Comparison of ENCODE assay signal across 12 cellular contexts in the genomic region with DNA sequence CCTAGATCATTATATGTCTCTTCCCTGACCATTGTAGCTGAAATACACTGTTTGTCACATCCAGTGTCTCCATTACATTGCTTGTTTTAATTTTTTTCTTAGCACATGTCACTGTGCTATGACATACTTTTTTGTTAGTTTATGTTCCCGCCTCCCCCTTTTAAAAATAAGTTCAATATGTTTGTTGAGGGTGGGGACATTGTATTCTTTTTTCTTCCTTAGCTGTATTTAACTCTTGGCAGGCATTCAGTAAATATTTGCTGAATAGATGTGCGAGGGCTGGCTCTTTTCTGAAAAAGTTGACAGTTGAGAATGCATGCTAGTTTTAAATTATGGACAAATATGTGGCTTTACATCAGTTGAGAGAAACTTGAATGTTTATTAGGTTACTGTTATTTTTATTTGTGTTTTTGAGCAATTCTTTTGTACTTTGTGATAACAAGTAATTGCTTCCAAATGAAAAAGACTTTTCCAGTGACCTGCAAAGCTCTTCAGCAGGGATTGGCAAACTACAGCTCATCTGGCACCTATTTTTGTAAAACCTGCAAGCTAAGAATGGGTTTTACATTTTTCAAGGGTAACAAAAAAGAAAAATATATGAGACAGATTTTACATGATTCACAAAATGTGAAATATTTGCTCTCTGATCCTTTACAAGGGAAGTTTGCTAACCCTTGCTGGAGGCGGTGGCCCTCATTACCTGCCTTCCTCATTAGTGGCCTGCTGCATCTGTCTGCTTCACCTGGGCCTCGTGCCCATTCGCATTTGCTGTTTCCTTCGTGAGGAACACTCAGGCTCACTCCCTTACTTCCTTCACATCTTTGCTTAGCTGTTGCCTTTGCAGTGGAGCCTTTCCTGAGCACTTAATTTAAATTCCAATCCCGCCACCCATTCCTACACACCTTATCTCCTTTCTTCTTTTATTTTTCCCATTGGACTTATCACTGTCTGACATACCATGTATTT.
A peak's percentile ranks its signal among the peaks of the same experiment; 100 is the strongest.
DNase-seq lines count a peak whose midpoint lies in the region; ATAC-seq and TF ChIP-seq lines count a peak whose summit lies in the region.
"Had no signal": no experiment of that assay in that cellular context is flagged by ENCODE, and none has a peak within 500 bp of the region (broad histone marks: within the 10 kb centered on the region; RNA-seq: fewer than 3 reads in every experiment).

No MANE protein-coding gene starts in this region.

- H3K36me3 ChIP-seq in heart right ventricle (no peaks in the 10 kb centered on the region), vagina (no peaks in the 10 kb centered on the region)
- H3K36me3 ChIP-seq: thyroid gland had no signal

- intact Hi-C loops in heart right ventricle (cut with DNase I) (no loop called here), Right ventricle myocardium superior (cut with DNase I) (no loop called here), right cardiac atrium (cut with DNase I) (no loop called here), vagina (cut with DNase I) (no loop called here)

- H3K27ac ChIP-seq in heart right ventricle (peak overlapping the region in 9 of 10 donors; percentile 6 to 88 (median 53)), right cardiac atrium (ENCODE audit: low read length) (peak overlapping the region; percentile 4), vagina (peak overlapping the region; percentile 2)
- H3K27ac ChIP-seq: thyroid gland had no signal

- peak in 4 of 8 donors; percentile 12 to 43 (median 31) for ATAC-seq in heart right ventricle
- ATAC-seq in Right ventricle myocardium superior (ENCODE audit: poor library complexity) = no peak
- ATAC-seq in right cardiac atrium = no peak
- ATAC-seq in GM18867 (IDR thresholded peaks at IDR 0.05; ENCODE audit: unreplicated experiment) = no peak

- no peaks in the 10 kb centered on the region for H3K27me3 ChIP-seq in heart right ventricle
- no peaks in the 10 kb centered on the region for H3K27me3 ChIP-seq in right cardiac atrium (ENCODE audit: control insufficient read depth, insufficient read depth)
- no peaks in the 10 kb centered on the region for H3K27me3 ChIP-seq in vagina
- H3K27me3 ChIP-seq: thyroid gland had no signal

- TF ChIP-seq POLR2A in vagina (IDR thresholded peaks at IDR 0.05) = no peak

- no peak for TF ChIP-seq CTCF in heart right ventricle (IDR thresholded peaks at IDR 0.05)
- TF ChIP-seq CTCF in vagina (IDR thresholded peaks at IDR 0.05) = no peak
- no peak for TF ChIP-seq CTCF in GM13977 (IDR thresholded peaks at IDR 0.05; ENCODE audit: extremely low read depth, insufficient read depth, missing control alignments)

- WGBS in heart right ventricle, 2 donors = 28 to 44% methylated on average over 7 of the region's 7 CpGs
- 47% methylated on average over 7 of the region's 7 CpGs for WGBS in right cardiac atrium

- in situ Hi-C loops in GM13977 (cut with MboI; ENCODE audit: low pct_unique_long_range_greater_than_20kb, low sequenced_read_pairs, unreplicated experiment) = no loop called here

- DNase-seq in heart right ventricle (peak in 1 of 2 donors; percentile 19), Right ventricle myocardium superior (no peak), NCI-H774 (lab: John Stamatoyannopoulos, UW) (peak; percentile 64), right cardiac atrium (peak in 1 of 3 donors; percentile 17), vagina (ENCODE audit: extremely low spot score in 2 of 2) (no peak), HuH-7 (ENCODE audit: low spot score) (no peak), GM13977 (ENCODE audit: low spot score) (no peak)
- DNase-seq: activated CD4-positive, CD25-positive, alpha-beta regulatory T cell treated with anti-CD3 and anti-CD28 coated beads, Interleukin-2, amount 50 U/mL, for 72 hours; amniotic stem cell; NCI-H1694 treated with DMSO at 0.1 percent for 48 hours; thyroid gland had no signal

- H3K9me3 ChIP-seq in heart right ventricle (no peaks in the 10 kb centered on the region), right cardiac atrium (ENCODE audit: control insufficient read depth, low read length) (no peaks in the 10 kb centered on the region), vagina (no peaks in the 10 kb centered on the region)
- H3K9me3 ChIP-seq: thyroid gland had no signal

- H3K4me3 ChIP-seq in heart right ventricle (no peak overlapping the region), right cardiac atrium (ENCODE audit: low read length) (no peak overlapping the region), vagina (no peak overlapping the region)
- H3K4me3 ChIP-seq: thyroid gland had no signal

- H3K4me1 ChIP-seq in heart right ventricle (peaks cover 7 to 68% (median 48%) of the 10 kb centered on the region in 9 donors), right cardiac atrium (ENCODE audit: control insufficient read depth, insufficient read depth, low read length) (peaks cover 2% of the 10 kb centered on the region), vagina (peaks cover 39% of the 10 kb centered on the region)

Comparison
In these comparisons a context has a peak if more than half of its experiments do, and no peak if none do; other contexts are left out.
1. H3K27ac ChIP-seq: peak in every context shown above with its lines; median percentile 53 in heart right ventricle; 4 in right cardiac atrium; 2 in vagina.